In genomic region chr18:1092228-1092627, GRCh38 we compare ENCODE assay signal across 17 cellular contexts.
DNase-seq lines count a peak whose midpoint lies in the region; ATAC-seq, FAIRE-seq and TF ChIP-seq lines count a peak whose summit lies in the region.
"Had no signal": no experiment of that assay in that cellular context is flagged by ENCODE, and none has a peak within 500 bp of the region (broad histone marks: within the 10 kb centered on the region; RNA-seq: fewer than 3 reads in every experiment).

No MANE protein-coding gene starts in this region.

- no peaks in the 10 kb centered on the region for H3K36me3 ChIP-seq in SK-N-SH (replicated peaks in 1 of 2; ENCODE audit: control insufficient read depth in 1 of 2, insufficient read depth in 2 of 2, low read length in 1 of 2)
- H3K36me3 ChIP-seq: prostate gland had no signal

- FAIRE-seq in urothelium cell line (lab: Jason Lieb, UNC): no peak

- no peaks in the 10 kb centered on the region for H3K27me3 ChIP-seq in SK-N-SH (ENCODE audit: insufficient read depth)

- H4K20me1 ChIP-seq in SK-N-SH (ENCODE audit: insufficient read depth): no peaks in the 10 kb centered on the region

- TF ChIP-seq RAD21 in SK-N-SH (IDR thresholded peaks at IDR 0.05; ENCODE audit: low read length): no peak

- no peak for TF ChIP-seq CTCF in SK-N-SH (IDR thresholded peaks at IDR 0.05)
- TF ChIP-seq CTCF in RWPE1 (conservative IDR thresholded peaks at IDR 0.05; ENCODE audit: low read depth): no peak

- no peaks in the 10 kb centered on the region for H3F3A ChIP-seq in SK-N-SH (replicated peaks; ENCODE audit: insufficient read depth)

- no peak overlapping the region for H3K4me3 ChIP-seq in SK-N-SH (ENCODE audit: low read depth in 2 of 2, low read length in 1 of 2)
- H3K4me3 ChIP-seq: prostate gland had no signal

- H3K27ac ChIP-seq in SK-N-SH (ENCODE audit: low read depth in 2 of 2, low read length in 1 of 2) (no peak overlapping the region), RWPE1 (no peak overlapping the region)
- H3K27ac ChIP-seq: prostate gland had no signal

- no peaks in the 10 kb centered on the region for H3K9me2 ChIP-seq in SK-N-SH

- DNase-seq in SK-N-SH: no peak
- DNase-seq in RWPE1 (ENCODE audit: low spot score): peak; percentile 15
- DNase-seq in iPS DF 19.7 (ENCODE audit: low read depth, low spot score): peak; percentile 33
- peak; percentile 60 for DNase-seq in urothelium cell line (ENCODE audit: low spot score)
- no peak for DNase-seq in cerebellar nuclear complex (lab: John Stamatoyannopoulos, UW)
- no peak for DNase-seq in NCI-H2227 (lab: John Stamatoyannopoulos, UW; ENCODE audit: unreplicated experiment)
- DNase-seq: 8988T; activated naive CD4-positive, alpha-beta T cell treated with anti-CD3 and anti-CD28 coated beads, Interleukin-2, amount 50 U/mL, for 16 hours; C1 segment of cervical spinal cord; cortex of kidney; naive thymus-derived CD8-positive, alpha-beta T cell; NCI-H1048; NCI-H2081 treated with DMSO at 0.1 percent for 48 hours; NCI-H748 treated with DMSO at 0.1 percent for 48 hours had no signal

- no peak overlapping the region for H2AFZ ChIP-seq in SK-N-SH (ENCODE audit: low read depth)

- no peaks in the 10 kb centered on the region for H3K9me3 ChIP-seq in SK-N-SH
- H3K9me3 ChIP-seq: prostate gland had no signal

- ATAC-seq in SK-N-SH treated with all-trans-retinoic acid at 6 μM for 48 hours: no peak
- no peak for ATAC-seq in HG02642 (IDR thresholded peaks at IDR 0.05; ENCODE audit: poor library complexity, unreplicated experiment)
- ATAC-seq: naive thymus-derived CD8-positive, alpha-beta T cell had no signal

- WGBS in SK-N-SH (ENCODE audit: low lambda C conversion rate): 21% methylated on average over 5 of the region's 5 CpGs

- no peak for TF ChIP-seq EP300 in SK-N-SH (IDR thresholded peaks at IDR 0.05; ENCODE audit: borderline replicate concordance in 1 of 2, low read depth in 1 of 2, low read length in 1 of 2)

- no peak overlapping the region for H3K9ac ChIP-seq in SK-N-SH

- CTCF ChIA-PET in SK-N-SH (lab: Yijun Ruan, JAX) (no interaction called here), RWPE1 (lab: Yijun Ruan, JAX) (no interaction called here)

- POLR2A ChIA-PET in SK-N-SH (lab: Yijun Ruan, JAX) (no interaction called here), RWPE1 (lab: Yijun Ruan, JAX; ENCODE audit: low non-redundant PET) (no interaction called here)

- no peaks in the 10 kb centered on the region for H3K79me2 ChIP-seq in SK-N-SH (ENCODE audit: insufficient read depth)

- H3K4me1 ChIP-seq in SK-N-SH (ENCODE audit: control insufficient read depth in 1 of 2, insufficient read depth in 2 of 2, low read depth in 1 of 2, low read length in 1 of 2): no peaks in the 10 kb centered on the region
- H3K4me1 ChIP-seq: prostate gland had no signal

- H3K4me2 ChIP-seq in SK-N-SH: no peak overlapping the region

TF ChIP-seq in SK-N-SH, 30 proteins besides CTCF, POLR2A, EP300 and RAD21:
- TF ChIP-seq REST (IDR thresholded peaks at IDR 0.05; ENCODE audit: low read depth, low read length): peak; percentile 87
- TF ChIP-seq SIN3A (IDR thresholded peaks at IDR 0.05; ENCODE audit: borderline replicate concordance, low read depth, low read length): no peak

TF ChIP-seq in SK-N-SH treated with all-trans-retinoic acid at 6 μM for 48 hours, 23 proteins besides CTCF, POLR2A, EP300 and RAD21:
- TF ChIP-seq TCF4 (CRISPR knock-in tag; IDR thresholded peaks at IDR 0.05; ENCODE audit: borderline replicate concordance) (no peak), CSRNP3 (CRISPR knock-in tag; IDR thresholded peaks at IDR 0.05) (no peak), ZNF565 (CRISPR knock-in tag; conservative IDR thresholded peaks at IDR 0.05; ENCODE audit: low read depth) (no peak), SNAI2 (CRISPR knock-in tag; IDR thresholded peaks at IDR 0.05) (no peak), ESRRG (CRISPR knock-in tag; IDR thresholded peaks at IDR 0.05) (no peak), ISL1 (CRISPR knock-in tag; IDR thresholded peaks at IDR 0.05) (no peak), CSDC2 (CRISPR knock-in tag; IDR thresholded peaks at IDR 0.05) (no peak), ZFP3 (CRISPR knock-in tag; IDR thresholded peaks at IDR 0.05) (no peak), PPARA (CRISPR knock-in tag; IDR thresholded peaks at IDR 0.05; ENCODE audit: borderline replicate concordance) (no peak), GLIS3 (CRISPR knock-in tag; IDR thresholded peaks at IDR 0.05) (no peak), ARNTL (CRISPR knock-in tag; IDR thresholded peaks at IDR 0.05; ENCODE audit: borderline replicate concordance, low read depth) (no peak), TSHZ2 (CRISPR knock-in tag; IDR thresholded peaks at IDR 0.05) (no peak), TOX (CRISPR knock-in tag; IDR thresholded peaks at IDR 0.05; ENCODE audit: borderline replicate concordance) (no peak), ZNF70 (CRISPR knock-in tag; IDR thresholded peaks at IDR 0.05) (no peak), BACH2 (CRISPR knock-in tag; IDR thresholded peaks at IDR 0.05; ENCODE audit: borderline replicate concordance) (no peak)

Comparison
In these comparisons a context has a peak if more than half of its experiments do, and no peak if none do; other contexts are left out.
1. DNase-seq: peak in RWPE1 (single experiment), iPS DF 19.7 (single experiment) and urothelium cell line (single experiment); none in SK-N-SH (single experiment), cerebellar nuclear complex (0 of 2) and NCI-H2227 (single experiment).